In the genomic region with DNA sequence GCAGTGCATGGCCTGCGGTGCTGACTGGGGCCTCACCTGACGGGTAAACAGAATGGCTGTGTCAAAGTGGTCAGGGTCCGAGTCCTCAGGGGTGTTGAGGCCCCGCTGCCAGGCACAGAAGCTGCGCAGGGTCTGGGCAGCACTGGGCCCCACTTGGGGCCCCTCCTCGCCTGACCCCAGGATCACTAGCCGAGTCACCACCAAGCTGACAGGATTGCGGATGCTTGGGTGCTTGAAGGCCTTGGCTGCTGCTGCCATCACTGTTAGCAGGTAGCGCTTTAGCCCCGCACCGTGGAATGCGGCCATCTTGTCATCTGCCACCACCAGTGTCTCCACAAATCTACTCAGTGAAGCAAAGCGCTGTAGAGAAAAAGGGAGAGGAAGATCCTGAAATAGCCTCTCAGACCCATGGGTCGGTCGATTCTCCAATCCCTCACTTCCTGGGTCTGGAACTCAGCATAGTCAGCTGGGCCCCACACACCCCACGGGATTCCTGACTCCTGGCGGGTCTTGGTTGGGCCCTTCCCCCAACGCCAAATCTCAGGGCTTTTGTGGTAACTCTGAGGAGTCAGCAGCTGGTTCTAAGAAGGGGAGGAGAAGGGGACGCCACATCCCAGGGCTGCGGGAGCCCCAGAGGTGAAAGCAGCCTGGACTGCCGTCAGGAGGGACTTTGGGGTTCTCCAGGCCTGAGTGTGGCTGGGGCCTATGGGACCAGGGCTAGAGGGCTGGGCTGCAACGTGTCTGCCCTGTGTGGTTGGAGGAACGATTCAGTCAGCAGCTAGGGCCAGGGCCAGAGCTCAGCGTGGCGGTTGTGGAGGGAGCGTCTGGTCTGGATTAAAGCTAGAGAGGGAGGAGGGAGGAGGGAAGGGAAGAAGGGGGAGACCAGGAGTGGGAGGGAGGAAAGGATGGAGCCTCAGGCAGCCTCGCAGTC, we compare ENCODE assay signal across 11 cellular contexts. TPM values are rescaled to one million over a fixed set of nuclear protein-coding genes. Genes with fewer than 3 reads are reported as not detected.
DNase-seq lines count a peak whose midpoint lies in the region; ATAC-seq, FAIRE-seq and TF ChIP-seq lines count a peak whose summit lies in the region.
"Had no signal": no experiment of that assay in that cellular context is flagged by ENCODE, and none has a peak within 500 bp of the region (broad histone marks: within the 10 kb centered on the region; RNA-seq: fewer than 3 reads in every experiment).

No MANE protein-coding gene starts in this region.

- H3K9me2 ChIP-seq in SK-N-SH = no peaks in the 10 kb centered on the region

- H3K4me3 ChIP-seq in AG10803 (ENCODE audit: low read length) (peak overlapping the region; percentile 70), SK-N-SH (ENCODE audit: low read depth in 2 of 2, low read length in 1 of 2) (peak overlapping the region; percentile 42 to 57), foreskin fibroblast (ENCODE audit: low read depth in 1 of 2, low read length in 2 of 2) (peak overlapping the region; percentile 45 to 68), parathyroid adenoma (ENCODE audit: low read depth, low read length) (no peak overlapping the region)

- POLR2A ChIA-PET in SK-N-SH (lab: Yijun Ruan, JAX) = interaction anchor here (0.5 to 1.5 kb wide), 8 partner anchors 12 to 779 kb away, joined by 3 to 7 read pairs (median 4); partner anchors contain the start of genes PPOX, TOMM40L and UFC1

- DNase-seq in AG10803 (ENCODE audit: low read depth) (peak; percentile 94), SK-N-SH (peak; percentile 88), foreskin fibroblast (peak; percentile 90 to 94), frontal cortex (ENCODE audit: low spot score in 2 of 2) (no peak), NCI-H128 (lab: John Stamatoyannopoulos, UW; ENCODE audit: unreplicated experiment) (no peak)
- DNase-seq: DND-41, GOT3, NCI-H226 had no signal

- no peak for TF ChIP-seq RAD21 in SK-N-SH (IDR thresholded peaks at IDR 0.05; ENCODE audit: low read length)

- no peaks in the 10 kb centered on the region for H4K20me1 ChIP-seq in SK-N-SH (ENCODE audit: insufficient read depth)

- peak overlapping the region; percentile 79 for H3K4me2 ChIP-seq in SK-N-SH
- no peak overlapping the region for H3K4me2 ChIP-seq in parathyroid adenoma (ENCODE audit: low read length)

- 0 out of 4 replicates have a peak, but pooled peaks of 1 of the 2 experiments have one; percentile 50 for TF ChIP-seq EP300 in SK-N-SH (IDR thresholded peaks at IDR 0.05; ENCODE audit: borderline replicate concordance in 1 of 2, low read depth in 1 of 2, low read length in 1 of 2)

- WGBS in SK-N-SH (ENCODE audit: low lambda C conversion rate) = 43% methylated on average over 19 of the region's 27 CpGs

- ATAC-seq in GM21576 (IDR thresholded peaks at IDR 0.05; ENCODE audit: unreplicated experiment) = no peak
- no peak for ATAC-seq in HG02981 (IDR thresholded peaks at IDR 0.05; ENCODE audit: unreplicated experiment)

- peaks cover 28 to 75% of the 10 kb centered on the region in 2 experiments for H3K4me1 ChIP-seq in SK-N-SH (ENCODE audit: control insufficient read depth in 1 of 2, insufficient read depth in 2 of 2, low read depth in 1 of 2, low read length in 1 of 2)
- H3K4me1 ChIP-seq in parathyroid adenoma = peaks cover under 1% of the 10 kb centered on the region

- TF ChIP-seq CTCF in AG10803 (conservative IDR thresholded peaks at IDR 0.05; ENCODE audit: low read length) = no peak
- TF ChIP-seq CTCF in SK-N-SH (IDR thresholded peaks at IDR 0.05) = no peak
- no peak for TF ChIP-seq CTCF in foreskin fibroblast (IDR thresholded peaks at IDR 0.05; ENCODE audit: low read depth, low read length)
- no peak for TF ChIP-seq CTCF in parathyroid adenoma (IDR thresholded peaks at IDR 0.05)

- H3K27me3 ChIP-seq in SK-N-SH (ENCODE audit: insufficient read depth) (no peaks in the 10 kb centered on the region), parathyroid adenoma (ENCODE audit: control insufficient read depth, insufficient read depth, low read length) (no peaks in the 10 kb centered on the region)

- peak overlapping the region; percentile 84 to 99 for H3K27ac ChIP-seq in SK-N-SH (ENCODE audit: low read depth in 2 of 2, low read length in 1 of 2)
- H3K27ac ChIP-seq in parathyroid adenoma = peak overlapping the region; percentile 98

- H3K79me2 ChIP-seq in SK-N-SH (ENCODE audit: insufficient read depth) (no peaks in the 10 kb centered on the region), parathyroid adenoma (no peaks in the 10 kb centered on the region)

- peaks cover 4% of the 10 kb centered on the region for H3F3A ChIP-seq in SK-N-SH (replicated peaks; ENCODE audit: insufficient read depth)

- CTCF ChIA-PET in SK-N-SH (lab: Yijun Ruan, JAX) = interaction anchor here (0.8 to 7.0 kb wide), 6 partner anchors 14 to 184 kb away, joined by 3 to 62 read pairs (median 4); partner anchors contain the start of gene TOMM40L

- no peak for FAIRE-seq in frontal cortex (lab: Jason Lieb, UNC)

- H3K9ac ChIP-seq in SK-N-SH = peak overlapping the region; percentile 66
- no peak overlapping the region for H3K9ac ChIP-seq in parathyroid adenoma

- H3K36me3 ChIP-seq in SK-N-SH (replicated peaks in 1 of 2; ENCODE audit: control insufficient read depth in 1 of 2, insufficient read depth in 2 of 2, low read length in 1 of 2) (peaks cover 0 to 9% of the 10 kb centered on the region in 2 experiments), parathyroid adenoma (ENCODE audit: control insufficient read depth, insufficient read depth, low read length) (no peaks in the 10 kb centered on the region)

- peak overlapping the region; percentile 94 for H2AFZ ChIP-seq in SK-N-SH (ENCODE audit: low read depth)
- no peak overlapping the region for H2AFZ ChIP-seq in parathyroid adenoma

- H3K9me3 ChIP-seq in SK-N-SH = no peaks in the 10 kb centered on the region
- no peaks in the 10 kb centered on the region for H3K9me3 ChIP-seq in parathyroid adenoma (ENCODE audit: control insufficient read depth, low read length)

TF ChIP-seq in SK-N-SH, 30 proteins besides CTCF, POLR2A, EP300 and RAD21 (continues in another document):
- TF ChIP-seq JUND (IDR thresholded peaks at IDR 0.05) (no peak), CHD2 (IDR thresholded peaks at IDR 0.05; ENCODE audit: low read length, partially characterized antibody) (peak; percentile 57), YY1 (IDR thresholded peaks at IDR 0.05; ENCODE audit: low read depth) (no peak; the same call in 1 of the 2 replicates), GATA2 (CRISPR knock-in tag; IDR thresholded peaks at IDR 0.05) (no peak), TAF1 (IDR thresholded peaks at IDR 0.05; ENCODE audit: borderline replicate concordance, low read depth, low read length) (peak; percentile 67), MXI1 (IDR thresholded peaks at IDR 0.05; ENCODE audit: low read depth, low read length) (peak; percentile 92), FOXM1 (IDR thresholded peaks at IDR 0.05; ENCODE audit: low read depth) (no peak), RCOR1 (IDR thresholded peaks at IDR 0.05; ENCODE audit: low read length) (0 out of 2 replicates have a peak, but pooled peaks have one; percentile 21), SMC3 (IDR thresholded peaks at IDR 0.05; ENCODE audit: low read depth, low read length) (0 out of 2 replicates have a peak, but pooled peaks have one; percentile 16), RFX5 (IDR thresholded peaks at IDR 0.05; ENCODE audit: low read length) (no peak), TCF12 (IDR thresholded peaks at IDR 0.05) (peak; percentile 77), FOXJ3 (CRISPR knock-in tag; IDR thresholded peaks at IDR 0.05) (no peak), POLR2AphosphoS5 (IDR thresholded peaks at IDR 0.05; ENCODE audit: low read depth, low read length) (peak; percentile 77), TEAD4 (IDR thresholded peaks at IDR 0.05; ENCODE audit: borderline replicate concordance, insufficient read depth) (no peak), ELF1 (IDR thresholded peaks at IDR 0.05) (no peak), FOSL2 (IDR thresholded peaks at IDR 0.05; ENCODE audit: borderline replicate concordance, low read depth) (no peak), MAX (IDR thresholded peaks at IDR 0.05; ENCODE audit: low read depth) (peak; percentile 77)
- TF ChIP-seq, protein P1, sequence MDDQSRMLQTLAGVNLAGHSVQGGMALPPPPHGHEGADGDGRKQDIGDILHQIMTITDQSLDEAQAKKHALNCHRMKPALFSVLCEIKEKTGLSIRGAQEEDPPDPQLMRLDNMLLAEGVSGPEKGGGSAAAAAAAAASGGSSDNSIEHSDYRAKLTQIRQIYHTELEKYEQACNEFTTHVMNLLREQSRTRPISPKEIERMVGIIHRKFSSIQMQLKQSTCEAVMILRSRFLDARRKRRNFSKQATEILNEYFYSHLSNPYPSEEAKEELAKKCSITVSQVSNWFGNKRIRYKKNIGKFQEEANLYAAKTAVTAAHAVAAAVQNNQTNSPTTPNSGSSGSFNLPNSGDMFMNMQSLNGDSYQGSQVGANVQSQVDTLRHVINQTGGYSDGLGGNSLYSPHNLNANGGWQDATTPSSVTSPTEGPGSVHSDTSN (IDR thresholded peaks at IDR 0.05) = no peak

RNA-seq across cellular contexts. Expression of gene ADAMTS4, which starts 2.1 kb away (rescaled TPM):
- 1.2 and 1.6 TPM in 2 replicates for polyA plus RNA-seq in SK-N-SH (2012; rRNA removed)
- polyA plus RNA-seq in SK-N-SH (2012; cell fraction: cytosol; rRNA removed) = 0.59 and 1.0 TPM in 2 replicates
- 1.5 and 2.0 TPM in 2 replicates for polyA plus RNA-seq in SK-N-SH (2012; cell fraction: nucleus; rRNA removed)
- 0.41 TPM for total RNA-seq in frontal cortex

RNA-seq across cellular contexts. Expression of gene NDUFS2, which starts 5.4 kb away (rescaled TPM):
- polyA plus RNA-seq in SK-N-SH (2012; rRNA removed) = 203 and 210 TPM in 2 replicates
- 190 and 238 TPM in 2 replicates for polyA plus RNA-seq in SK-N-SH (2012; cell fraction: cytosol; rRNA removed)
- 163 and 183 TPM in 2 replicates for polyA plus RNA-seq in SK-N-SH (2012; cell fraction: nucleus; rRNA removed)
- total RNA-seq in frontal cortex = 143 TPM

RNA-seq across cellular contexts. Expression of gene FCER1G, which starts 18.3 kb away (rescaled TPM):
- polyA plus RNA-seq in SK-N-SH (2012; rRNA removed) = 0.34 and 0.61 TPM in 2 replicates
- polyA plus RNA-seq in SK-N-SH (2012; cell fraction: cytosol; rRNA removed) = 0.15 and 0.17 TPM in 2 replicates
- polyA plus RNA-seq in SK-N-SH (2012; cell fraction: nucleus; rRNA removed) = 1.1 and 1.2 TPM in 2 replicates
- total RNA-seq in frontal cortex = 2.0 TPM

RNA-seq across cellular contexts. Expression of gene B4GALT3, which starts 19.5 kb away (rescaled TPM):
- polyA plus RNA-seq in SK-N-SH (2012; rRNA removed) = 50.5 and 56.5 TPM in 2 replicates
- polyA plus RNA-seq in SK-N-SH (2012; cell fraction: cytosol; rRNA removed) = 36.4 and 47.7 TPM in 2 replicates
- polyA plus RNA-seq in SK-N-SH (2012; cell fraction: nucleus; rRNA removed) = 60.0 and 75.7 TPM in 2 replicates
- 16.3 TPM for total RNA-seq in frontal cortex

RNA-seq across cellular contexts. Expression of gene APOA2, which starts 26.6 kb away (rescaled TPM):
- not detected in 2 replicates for polyA plus RNA-seq in SK-N-SH (2012; rRNA removed)
- not detected in 2 replicates for polyA plus RNA-seq in SK-N-SH (2012; cell fraction: cytosol; rRNA removed)
- not detected in 2 replicates for polyA plus RNA-seq in SK-N-SH (2012; cell fraction: nucleus; rRNA removed)
- not detected for total RNA-seq in frontal cortex

Comparison
In these comparisons a context has a peak if more than half of its experiments do, and no peak if none do; other contexts are left out.
1. DNase-seq: peak in AG10803 (single experiment), SK-N-SH (single experiment) and foreskin fibroblast (2 of 2); none in frontal cortex (0 of 2) and NCI-H128 (single experiment).